Comparison of ENCODE assay signal across 2 cellular contexts in genomic region chr17:8110456-8110804, GRCh38.
TF ChIP-seq lines count a peak whose summit lies in the region.

No MANE protein-coding gene starts in this region.

TF ChIP-seq in A549, 52 proteins besides CTCF, POLR2A, EP300 and RAD21:
- TF ChIP-seq ZSCAN20 (CRISPR knock-in tag; IDR thresholded peaks at IDR 0.05) (no peak), POLR2AphosphoS2 (conservative IDR thresholded peaks at IDR 0.05; ENCODE audit: low read length) (no peak), HOXB5 (CRISPR knock-in tag; IDR thresholded peaks at IDR 0.05) (no peak), USF2 (IDR thresholded peaks at IDR 0.05) (no peak), REST (IDR thresholded peaks at IDR 0.05) (no peak), KDM1A (IDR thresholded peaks at IDR 0.05; ENCODE audit: low read depth) (no peak), PHF8 (IDR thresholded peaks at IDR 0.05; ENCODE audit: borderline replicate concordance, low read depth) (no peak), BCL3 (IDR thresholded peaks at IDR 0.05) (no peak), ELK1 (IDR thresholded peaks at IDR 0.05; ENCODE audit: low read depth, low read length) (no peak), BHLHE40 (IDR thresholded peaks at IDR 0.05; ENCODE audit: low read depth, low read length) (no peak), CHD4 (IDR thresholded peaks at IDR 0.05; ENCODE audit: borderline replicate concordance) (no peak), HES2 (IDR thresholded peaks at IDR 0.05) (no peak), ATOH8 (CRISPR knock-in tag; IDR thresholded peaks at IDR 0.05; ENCODE audit: low read depth) (no peak), EHMT2 (IDR thresholded peaks at IDR 0.05; ENCODE audit: low read depth) (no peak), ZC3H11A (IDR thresholded peaks at IDR 0.05) (no peak), JUN (IDR thresholded peaks at IDR 0.05) (no peak), NPAS2 (CRISPR knock-in tag; IDR thresholded peaks at IDR 0.05; ENCODE audit: borderline replicate concordance) (no peak), ZFP36 (IDR thresholded peaks at IDR 0.05; ENCODE audit: borderline replicate concordance, partially characterized antibody) (no peak), MAFK (IDR thresholded peaks at IDR 0.05; ENCODE audit: partially characterized antibody) (no peak)

TF ChIP-seq in K562, 482 proteins besides CTCF, POLR2A, EP300 and RAD21:
- 0 out of 2 replicates have a peak, but pooled peaks have one; percentile 24 for TF ChIP-seq ZNF143 (CRISPR knock-in tag; IDR thresholded peaks at IDR 0.05)
- no peak for TF ChIP-seq PTTG1 (tag; IDR thresholded peaks at IDR 0.05; ENCODE audit: low read depth)
- TF ChIP-seq CEBPB (tag; IDR thresholded peaks at IDR 0.05): no peak
- TF ChIP-seq REST (CRISPR knock-in tag; IDR thresholded peaks at IDR 0.05; ENCODE audit: low read depth): no peak
- no peak for TF ChIP-seq CBX5 (IDR thresholded peaks at IDR 0.05; ENCODE audit: borderline replicate concordance, low read depth)
